ENCODE assay signal across 9 cellular contexts in the genomic region with DNA sequence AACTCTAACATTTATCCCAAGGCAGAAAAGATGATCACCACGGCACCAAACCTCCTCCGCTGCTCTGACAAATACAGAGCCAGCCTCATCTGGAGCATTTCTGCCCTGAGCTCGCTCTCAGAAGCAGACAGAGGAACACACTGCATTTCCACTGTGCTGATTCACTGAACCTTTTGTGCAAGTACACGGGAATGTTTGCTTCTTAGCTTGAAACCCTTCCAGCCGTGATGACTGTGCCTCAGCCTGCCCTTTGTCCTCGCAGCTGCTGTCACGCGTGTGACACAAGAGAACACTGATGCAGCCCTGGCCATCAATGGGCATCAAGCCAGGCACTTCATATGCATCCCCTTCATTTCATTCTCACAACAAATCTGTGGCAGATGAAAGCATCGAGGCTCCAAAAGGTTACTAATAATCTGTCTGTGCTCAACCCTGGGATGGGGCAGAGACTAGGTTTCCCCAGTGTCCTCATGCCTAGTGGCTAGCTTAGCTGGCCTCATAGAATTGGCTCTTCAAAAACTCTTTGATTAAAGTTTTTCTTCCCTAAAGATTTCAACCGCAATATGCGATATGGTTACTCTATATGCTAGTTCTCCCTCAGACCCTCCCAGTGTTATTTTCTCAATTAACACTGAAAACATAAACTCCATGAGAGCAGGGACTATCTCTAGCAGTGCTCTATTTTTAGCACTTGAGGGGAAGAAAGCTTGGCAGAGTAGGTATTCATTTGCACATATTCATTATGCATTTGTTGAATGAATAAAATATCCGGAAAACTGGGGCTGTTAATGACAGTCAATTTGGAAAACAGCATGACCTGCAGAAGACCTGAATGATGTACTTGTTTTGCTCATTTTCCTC. TPM values are rescaled to one million over a fixed set of nuclear protein-coding genes. Genes with fewer than 3 reads are reported as not detected.
DNase-seq lines count a peak whose midpoint lies in the region; ATAC-seq and TF ChIP-seq lines count a peak whose summit lies in the region.
"Had no signal": no experiment of that assay in that cellular context is flagged by ENCODE, and none has a peak within 500 bp of the region (broad histone marks: within the 10 kb centered on the region; RNA-seq: fewer than 3 reads in every experiment).

No MANE protein-coding gene starts in this region.

- no peaks in the 10 kb centered on the region for H3K36me3 ChIP-seq in H7 (replicated peaks; ENCODE audit: control insufficient read depth, insufficient read depth, low read length)
- H3K36me3 ChIP-seq: ovary had no signal

- H3K36me3 Mint-ChIP-seq in osteocyte (ENCODE audit: unreplicated experiment): no peaks in the 10 kb centered on the region
- no peaks in the 10 kb centered on the region for H3K36me3 Mint-ChIP-seq in activated CD4-positive, alpha-beta T cell treated with anti-CD3 and anti-CD28 coated beads, Interleukin-2, amount 10 ng/mL, durations not matched to agents 7 days and 5 days (ENCODE audit: low read depth)

- TF ChIP-seq CTCF in foreskin keratinocyte (conservative IDR thresholded peaks at IDR 0.05): no peak
- TF ChIP-seq CTCF in osteocyte (IDR thresholded peaks at IDR 0.05): no peak

- H3K4me1 Mint-ChIP-seq in osteocyte (ENCODE audit: unreplicated experiment): peaks cover 28% of the 10 kb centered on the region
- H3K4me1 Mint-ChIP-seq in activated CD4-positive, alpha-beta T cell treated with anti-CD3 and anti-CD28 coated beads, Interleukin-2, amount 10 ng/mL, durations not matched to agents 7 days and 5 days: no peaks in the 10 kb centered on the region

- DNase-seq in H7 (peak; percentile 36), SHP77 treated with DMSO at 0.1 percent for 48 hours (lab: John Stamatoyannopoulos, UW) (peak; percentile 26), foreskin keratinocyte (peak; percentile 48 to 69), osteocyte (ENCODE audit: extremely low spot score, unreplicated experiment) (peak; percentile 72), KG1 (lab: John Stamatoyannopoulos, UW) (no peak), cerebellar nuclear complex (lab: John Stamatoyannopoulos, UW) (no peak)
- DNase-seq in activated CD4-positive, alpha-beta T cell treated with anti-CD3 and anti-CD28 coated beads, Interleukin-2, amount 10 ng/mL, durations not matched to agents 7 days and 5 days: no peak

- H3K4me3 ChIP-seq in H7 (ENCODE audit: insufficient read depth, low read depth, low read length): no peak overlapping the region
- H3K4me3 ChIP-seq: ovary had no signal

- CTCF ChIA-PET in activated CD4-positive, alpha-beta T cell treated with anti-CD3 and anti-CD28 coated beads, Interleukin-2, amount 10 ng/mL, durations not matched to agents 7 days and 5 days (lab: Charles Lee): interaction anchor here (0.6 kb wide), 1 partner anchor 1844 kb away, joined by 3 read pairs; no protein-coding TSS in a partner anchor

- H3K27ac Mint-ChIP-seq in osteocyte (ENCODE audit: unreplicated experiment): peak overlapping the region; percentile 79
- no peak overlapping the region for H3K27ac Mint-ChIP-seq in activated CD4-positive, alpha-beta T cell treated with anti-CD3 and anti-CD28 coated beads, Interleukin-2, amount 10 ng/mL, durations not matched to agents 7 days and 5 days

- H3K4me3 Mint-ChIP-seq in osteocyte (ENCODE audit: unreplicated experiment): peak overlapping the region; percentile 41
- H3K4me3 Mint-ChIP-seq in activated CD4-positive, alpha-beta T cell treated with anti-CD3 and anti-CD28 coated beads, Interleukin-2, amount 10 ng/mL, durations not matched to agents 7 days and 5 days: no peak overlapping the region

- no peaks in the 10 kb centered on the region for H3K9me3 Mint-ChIP-seq in osteocyte (ENCODE audit: unreplicated experiment)
- no peaks in the 10 kb centered on the region for H3K9me3 Mint-ChIP-seq in activated CD4-positive, alpha-beta T cell treated with anti-CD3 and anti-CD28 coated beads, Interleukin-2, amount 10 ng/mL, durations not matched to agents 7 days and 5 days

- H3K27ac ChIP-seq in foreskin keratinocyte: no peak overlapping the region
- H3K27ac ChIP-seq: ovary had no signal

- ATAC-seq in foreskin keratinocyte: peak; percentile 92
- ATAC-seq in HG02970 (IDR thresholded peaks at IDR 0.05; ENCODE audit: low FRiP score, unreplicated experiment): no peak

- peaks cover 7% of the 10 kb centered on the region for H3K4me1 ChIP-seq in foreskin keratinocyte

- POLR2A ChIA-PET in activated CD4-positive, alpha-beta T cell treated with anti-CD3 and anti-CD28 coated beads, Interleukin-2, amount 10 ng/mL, durations not matched to agents 7 days and 5 days (lab: Charles Lee): no interaction called here

- H3K27me3 ChIP-seq in H7 (ENCODE audit: control insufficient read depth, insufficient read depth, low read length): no peaks in the 10 kb centered on the region
- no peaks in the 10 kb centered on the region for H3K27me3 ChIP-seq in foreskin keratinocyte
- H3K27me3 ChIP-seq: ovary had no signal

- no peaks in the 10 kb centered on the region for H3K27me3 Mint-ChIP-seq in osteocyte (ENCODE audit: unreplicated experiment)
- peaks cover 70% of the 10 kb centered on the region for H3K27me3 Mint-ChIP-seq in activated CD4-positive, alpha-beta T cell treated with anti-CD3 and anti-CD28 coated beads, Interleukin-2, amount 10 ng/mL, durations not matched to agents 7 days and 5 days

RNA-seq across cellular contexts. Expression of a gene that starts 7.3 kb away (rescaled TPM):
- 38.5 and 47.9 TPM in 2 replicates for total RNA-seq in H7 (2014; rRNA removed; shearing (Covaris generic))
- total RNA-seq in foreskin keratinocyte: 13.2 and 14.6 TPM in 2 replicates
- 3.1 and 3.8 TPM in 2 replicates for polyA plus RNA-seq in foreskin keratinocyte
- total RNA-seq in osteocyte: 16.6 and 18.6 TPM in 2 replicates
- total RNA-seq in activated CD4-positive, alpha-beta T cell treated with anti-CD3 and anti-CD28 coated beads, Interleukin-2, amount 10 ng/mL, durations not matched to agents 7 days and 5 days: under 1 TPM; 0.62 to 0.83 TPM

RNA-seq across cellular contexts. Expression of a gene that starts 42.8 kb away (rescaled TPM):
- 7.9 and 12.0 TPM in 2 replicates for total RNA-seq in H7 (2014; rRNA removed; shearing (Covaris generic))
- 11.0 and 12.8 TPM in 2 replicates for total RNA-seq in foreskin keratinocyte
- 7.9 and 8.3 TPM in 2 replicates for polyA plus RNA-seq in foreskin keratinocyte
- total RNA-seq in osteocyte: 19.8 and 23.9 TPM in 2 replicates
- total RNA-seq in activated CD4-positive, alpha-beta T cell treated with anti-CD3 and anti-CD28 coated beads, Interleukin-2, amount 10 ng/mL, durations not matched to agents 7 days and 5 days: 1 to 10 TPM; 5.0 to 5.6 TPM

Comparison
In these comparisons a context has a peak if more than half of its experiments do, and no peak if none do; other contexts are left out.
1. DNase-seq: peak in H7 (single experiment), SHP77 treated with DMSO at 0.1 percent for 48 hours (single experiment), foreskin keratinocyte (2 of 2) and osteocyte (single experiment); none in activated CD4-positive, alpha-beta T cell treated with anti-CD3 and anti-CD28 coated beads, Interleukin-2, amount 10 ng/mL, durations not matched to agents 7 days and 5 days (single experiment), KG1 (single experiment) and cerebellar nuclear complex (0 of 2).